ENCODE assay signal across 8 cellular contexts in genomic region chr10:98467506-98468318, GRCh38. TPM values are rescaled to one million over a fixed set of nuclear protein-coding genes. Genes with fewer than 3 reads are reported as not detected.
DNase-seq lines count a peak whose midpoint lies in the region; ATAC-seq and TF ChIP-seq lines count a peak whose summit lies in the region.

No MANE protein-coding gene starts in this region.

- no peaks in the 10 kb centered on the region for H3K27me3 ChIP-seq in colonic mucosa

- intact Hi-C loops in colonic mucosa (cut with DNase I): loop anchor here (5.0 to 10.0 kb wide), 4 partner anchors 107 to 780 kb away; no protein-coding TSS in a partner anchor

- H3K9ac ChIP-seq in colonic mucosa (ENCODE audit: low read depth in 2 of 2, low read length in 2 of 2): peak overlapping the region; percentile 71 to 74

- no peaks in the 10 kb centered on the region for H3K36me3 ChIP-seq in colonic mucosa

- DNase-seq in AG09309 (ENCODE audit: low read depth) (peak; percentile 55), NCI-H2227 (lab: John Stamatoyannopoulos, UW; ENCODE audit: unreplicated experiment) (peak; percentile 76), colonic mucosa (peak; percentile 77), kidney glomerular epithelial cell (lab: John Stamatoyannopoulos, UW) (peak; percentile 77)
- DNase-seq in activated CD4-positive, CD25-positive, alpha-beta regulatory T cell treated with anti-CD3 and anti-CD28 coated beads, Interleukin-2, amount 50 U/mL, for 16 hours (ENCODE audit: low read depth, low spot score): peak; percentile 40
- DNase-seq in stimulated activated CD4-positive, alpha-beta T cell treated with anti-CD3 and anti-CD28 coated beads, Interleukin-15, amount 100 ng/mL, for 24 hours: peak; percentile 70

- H3K4me3 ChIP-seq in AG09309 (ENCODE audit: control insufficient read depth, low read depth, low read length): peak overlapping the region; percentile 41
- H3K4me3 ChIP-seq in colonic mucosa: peak overlapping the region; percentile 69

- no peak overlapping the region for H3K27ac ChIP-seq in colonic mucosa

- peak; percentile 92 for TF ChIP-seq CTCF in AG09309 (IDR thresholded peaks at IDR 0.05; ENCODE audit: control insufficient read depth, insufficient read depth, low read depth, low read length, missing control alignments)
- TF ChIP-seq CTCF in colonic mucosa (IDR thresholded peaks at IDR 0.05): peak; percentile 78

- H3K4me1 ChIP-seq in colonic mucosa: no peaks in the 10 kb centered on the region

- ATAC-seq in GM18867 (IDR thresholded peaks at IDR 0.05; ENCODE audit: unreplicated experiment) (peak; percentile 96), HG03095 (IDR thresholded peaks at IDR 0.05; ENCODE audit: unreplicated experiment) (peak; percentile 93)

- H3K9me3 ChIP-seq in colonic mucosa: no peaks in the 10 kb centered on the region

RNA-seq across cellular contexts. Expression of gene HPS1, which starts 21.0 kb away (rescaled TPM):
- 10 to 100 TPM; 69.5 to 72.2 TPM for total RNA-seq in colonic mucosa

RNA-seq across cellular contexts. Expression of gene PYROXD2, which starts 52.7 kb away (rescaled TPM):
- total RNA-seq in colonic mucosa: 1 to 10 TPM; 5.9 to 9.4 TPM
